8 cellular contexts compared by ENCODE assay signal in the genomic region with DNA sequence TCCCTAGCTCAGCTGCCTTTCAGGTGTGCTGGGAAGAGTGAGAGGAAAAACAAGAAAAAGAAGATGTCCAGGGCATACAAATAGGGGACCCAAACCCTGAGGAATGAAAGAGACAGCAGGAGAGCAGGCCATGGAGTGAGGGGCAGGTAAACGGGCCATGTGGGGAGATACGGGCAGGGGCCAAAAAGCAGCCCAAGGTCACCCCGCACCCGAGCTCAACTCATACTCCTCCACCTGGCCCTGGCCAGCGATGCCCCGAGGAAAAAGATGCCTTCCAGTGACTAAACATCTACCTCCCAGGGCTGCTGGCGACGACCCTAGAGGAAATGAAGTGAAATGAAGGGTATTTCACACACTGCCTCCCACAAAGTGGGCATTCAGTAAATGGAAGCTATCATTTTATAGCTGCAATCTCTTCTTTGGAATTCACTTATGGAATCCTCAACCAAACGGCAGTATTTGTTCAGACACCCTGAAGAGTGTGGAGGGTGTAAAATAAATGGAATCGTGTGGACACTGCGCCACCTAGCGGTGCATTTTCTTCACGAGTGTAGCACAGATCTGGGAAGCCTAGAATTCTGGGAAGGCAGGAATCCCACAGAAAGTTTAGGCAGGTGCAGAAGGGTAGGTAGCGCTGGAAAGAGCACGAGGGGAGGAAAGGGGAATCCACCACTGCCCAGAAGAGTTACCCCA. TPM values are rescaled to one million over a fixed set of nuclear protein-coding genes. Genes with fewer than 3 reads are reported as not detected.
DNase-seq lines count a peak whose midpoint lies in the region; ATAC-seq and TF ChIP-seq lines count a peak whose summit lies in the region.

No MANE protein-coding gene starts in this region.

- H3K4me3 ChIP-seq in esophagus squamous epithelium = no peak overlapping the region
- H3K4me3 ChIP-seq in thoracic aorta = no peak overlapping the region

- peak; percentile 73 for ATAC-seq in GM18511 (IDR thresholded peaks at IDR 0.05; ENCODE audit: unreplicated experiment)
- peak; percentile 86 for ATAC-seq in thoracic aorta (ENCODE audit: insufficient number of reproducible peaks, low FRiP score, low read depth)
- no peak for ATAC-seq in GM19351 (IDR thresholded peaks at IDR 0.05; ENCODE audit: unreplicated experiment)

- H3K27me3 ChIP-seq in esophagus squamous epithelium (no peaks in the 10 kb centered on the region), thoracic aorta (replicated peaks; ENCODE audit: insufficient read depth) (no peaks in the 10 kb centered on the region)

- 39 to 43% methylated on average over 15 of the region's 15 CpGs for WGBS in esophagus squamous epithelium, 2 donors

- intact Hi-C loops in esophagus squamous epithelium (cut with DNase I) = no loop called here

- H3K4me1 ChIP-seq in esophagus squamous epithelium (peaks cover 0 to 18% (median 0%) of the 10 kb centered on the region in 3 donors), thoracic aorta (ENCODE audit: control insufficient read depth in 1 of 2, low read depth in 2 of 2) (no peaks in the 10 kb centered on the region)

- no peak for TF ChIP-seq POLR2A in esophagus squamous epithelium (IDR thresholded peaks at IDR 0.05)

- DNase-seq in Ammon's horn (ENCODE audit: low spot score) (peak; percentile 87), NCI-H2227 (lab: John Stamatoyannopoulos, UW; ENCODE audit: unreplicated experiment) (peak; percentile 77), activated T-cell treated with anti-CD3 and anti-CD28 coated beads for 1 hour (ENCODE audit: low read depth) (peak; percentile 38), esophagus squamous epithelium (lab: John Stamatoyannopoulos, UW) (no peak), myocyte (ENCODE audit: low read depth) (peak; percentile 82), thoracic aorta (ENCODE audit: low spot score) (peak; percentile 57)

- H3K27ac ChIP-seq in esophagus squamous epithelium (no peak overlapping the region), thoracic aorta (no peak overlapping the region)

- H3K36me3 ChIP-seq in esophagus squamous epithelium = peaks cover 29 to 100% (median 50%) of the 10 kb centered on the region in 3 donors
- peaks cover 58% of the 10 kb centered on the region for H3K36me3 ChIP-seq in thoracic aorta

- TF ChIP-seq CTCF in esophagus squamous epithelium (IDR thresholded peaks at IDR 0.05) (peak; percentile 66 to 86 (median 75)), thoracic aorta (IDR thresholded peaks at IDR 0.05) (peak; percentile 87)

- no peaks in the 10 kb centered on the region for H3K9me3 ChIP-seq in esophagus squamous epithelium
- no peaks in the 10 kb centered on the region for H3K9me3 ChIP-seq in thoracic aorta

RNA-seq across cellular contexts. Expression of gene ELAC2, which starts 14.9 kb away (rescaled TPM):
- total RNA-seq in esophagus squamous epithelium (10 to 100 TPM; 54.8 to 87.8 (median 62.6) TPM), myocyte (69.9 and 73.1 TPM in 2 replicates), thoracic aorta (10 to 100 TPM; 50.2 to 81.3 TPM)
- 51.4 TPM for polyA plus RNA-seq in myocyte (2012)
